In genomic region chr1:41343790-41344679, GRCh38 we compare ENCODE assay signal across 17 cellular contexts. TPM values are rescaled to one million over a fixed set of nuclear protein-coding genes. Genes with fewer than 3 reads are reported as not detected.
A peak's percentile ranks its signal among the peaks of the same experiment; 100 is the strongest.
DNase-seq lines count a peak whose midpoint lies in the region; TF ChIP-seq lines count a peak whose summit lies in the region.
"Had no signal": no experiment of that assay in that cellular context is flagged by ENCODE, and none has a peak within 500 bp of the region (broad histone marks: within the 10 kb centered on the region; RNA-seq: fewer than 3 reads in every experiment).

No MANE protein-coding gene starts in this region.

- peaks cover 29% of the 10 kb centered on the region for H3K27me3 Mint-ChIP-seq in endodermal cell (ENCODE audit: insufficient read depth)

- 90 to 94% methylated on average over 10 to 17 of the region's 17 CpGs for WGBS in endodermal cell (ENCODE audit: insufficient coverage in 1 of 2, insufficient read length in 1 of 2), 2 experiments

- H3K27ac ChIP-seq in right atrium auricular region (no peak overlapping the region), endodermal cell (ENCODE audit: low read depth, low read length) (no peak overlapping the region), vagina (no peak overlapping the region)
- H3K27ac ChIP-seq: KMS-11, parathyroid adenoma had no signal

- peaks cover 0 to 9% of the 10 kb centered on the region in 2 donors for H3K9me3 ChIP-seq in right atrium auricular region
- H3K9me3 ChIP-seq in endodermal cell (ENCODE audit: control insufficient read depth, low read length) = peaks cover 13% of the 10 kb centered on the region
- no peaks in the 10 kb centered on the region for H3K9me3 ChIP-seq in vagina

- peaks cover 33% of the 10 kb centered on the region for H3K4me1 Mint-ChIP-seq in endodermal cell

- no peaks in the 10 kb centered on the region for H3K27me3 ChIP-seq in right atrium auricular region
- no peaks in the 10 kb centered on the region for H3K27me3 ChIP-seq in endodermal cell (ENCODE audit: control insufficient read depth, insufficient read depth, low read length, poor library complexity, severe bottlenecking)
- H3K27me3 ChIP-seq in vagina = no peaks in the 10 kb centered on the region

- H3K4me3 ChIP-seq in right atrium auricular region (no peak overlapping the region), endodermal cell (ENCODE audit: low read length) (no peak overlapping the region), vagina (no peak overlapping the region)

- no peak overlapping the region for H3K4me3 Mint-ChIP-seq in endodermal cell
- H3K4me3 Mint-ChIP-seq: activated naive CD8-positive, alpha-beta T cell had no signal

- H3K9ac ChIP-seq in endodermal cell (ENCODE audit: extremely low read depth, low read length, poor library complexity, severe bottlenecking) = no peak overlapping the region
- H3K9ac ChIP-seq: KMS-11, parathyroid adenoma had no signal

- TF ChIP-seq CTCF in right atrium auricular region (IDR thresholded peaks at IDR 0.05) = no peak
- TF ChIP-seq CTCF in endodermal cell (conservative IDR thresholded peaks at IDR 0.05) = no peak
- TF ChIP-seq CTCF in vagina (IDR thresholded peaks at IDR 0.05) = no peak

- peaks cover 9% of the 10 kb centered on the region for H3K9me3 Mint-ChIP-seq in endodermal cell

- H3K4me1 ChIP-seq in right atrium auricular region (peaks cover 0 to 6% of the 10 kb centered on the region in 2 donors), endodermal cell (ENCODE audit: control insufficient read depth, insufficient read depth, low read length) (peaks cover 9% of the 10 kb centered on the region), vagina (no peaks in the 10 kb centered on the region)
- H3K4me1 ChIP-seq: parathyroid adenoma had no signal

- H3K36me3 ChIP-seq in right atrium auricular region = no peaks in the 10 kb centered on the region
- no peaks in the 10 kb centered on the region for H3K36me3 ChIP-seq in endodermal cell (ENCODE audit: control insufficient read depth, insufficient read depth, low read length)
- no peaks in the 10 kb centered on the region for H3K36me3 ChIP-seq in vagina

- intact Hi-C loops in cardiac septum (cut with DNase I) = no loop called here
- intact Hi-C loops in vagina (cut with DNase I) = no loop called here

- no peak for TF ChIP-seq POLR2A in vagina (IDR thresholded peaks at IDR 0.05)

- no peak overlapping the region for H3K27ac Mint-ChIP-seq in endodermal cell
- H3K27ac Mint-ChIP-seq: activated naive CD8-positive, alpha-beta T cell had no signal

- no peaks in the 10 kb centered on the region for H3K36me3 Mint-ChIP-seq in endodermal cell (ENCODE audit: low read depth)
- H3K36me3 Mint-ChIP-seq: activated naive CD8-positive, alpha-beta T cell had no signal

- DNase-seq in cardiac septum (ENCODE audit: low spot score) (peak; percentile 74), right atrium auricular region (ENCODE audit: low spot score) (no peak), RPMI8226 (peak; percentile 46), endodermal cell (peak; percentile 59), vagina (ENCODE audit: extremely low spot score in 2 of 2) (peak; percentile 77), putamen (ENCODE audit: low spot score) (no peak), HPDE6-E6E7 (ENCODE audit: extremely low spot score) (no peak), NCI-H128 (lab: John Stamatoyannopoulos, UW; ENCODE audit: unreplicated experiment) (no peak)
- DNase-seq: cortex of kidney, DND-41, mesenchymal stem cell, NCI-H2171, PC-3 had no signal

RNA-seq across cellular contexts. Expression of gene FOXO6, which starts 17.2 kb away (rescaled TPM):
- total RNA-seq in cardiac septum = 2.0 TPM
- 1 to 10 TPM; 1.4 to 1.9 TPM for total RNA-seq in right atrium auricular region
- total RNA-seq in endodermal cell = 1 to 10 TPM; 1.7 to 1.8 TPM
- polyA plus RNA-seq in endodermal cell (2013, experiment 1 of 2) = 2.9 TPM
- 2.8 TPM for polyA plus RNA-seq in endodermal cell (2013, experiment 2 of 2)
- 1.7 TPM for total RNA-seq in vagina
- total RNA-seq: T-helper 1 cell treated with Interleukin-12 subunit alpha and Interleukin-12 subunit beta and Interleukin-4 antibody, amounts not matched to agents 30 ng/mL and 1 ng/mL, for 36 hours had no signal

Comparison
In these comparisons a context has a peak if more than half of its experiments do, and no peak if none do; other contexts are left out.
1. DNase-seq: peak in cardiac septum (single experiment), RPMI8226 (single experiment), endodermal cell (single experiment) and vagina (2 of 2); none in right atrium auricular region (single experiment), putamen (single experiment), HPDE6-E6E7 (single experiment) and NCI-H128 (single experiment).